18 cellular contexts compared by ENCODE assay signal in genomic region chr12:91155990-91156389, GRCh38. TPM values are rescaled to one million over a fixed set of nuclear protein-coding genes. Genes with fewer than 3 reads are reported as not detected.
"Had no signal": no experiment of that assay in that cellular context is flagged by ENCODE, and none has a peak within 500 bp of the region (broad histone marks: within the 10 kb centered on the region; RNA-seq: fewer than 3 reads in every experiment).

No MANE protein-coding gene starts in this region.

- DNase-seq: activated CD4-positive, CD25-positive, alpha-beta regulatory T cell treated with anti-CD3 and anti-CD28 coated beads, Interleukin-2, amount 50 U/mL, for 72 hours; activated gamma-delta T cell treated with Interleukin-2 at 50 U/mL for 16 hours; amygdala; central memory CD4-positive, alpha-beta T cell; endodermal cell; erythroblast; heart left ventricle; left lung; mucosa of descending colon; naive thymus-derived CD4-positive, alpha-beta T cell; pancreas; sigmoid colon; stimulated activated naive CD4-positive, alpha-beta T cell had no signal

- H3K9ac ChIP-seq: neural progenitor cell had no signal

- H3K27me3 Mint-ChIP-seq: brain had no signal

- H3K36me3 ChIP-seq: neural progenitor cell, pancreas had no signal

- H3K4me3 Mint-ChIP-seq: brain; endodermal cell; naive thymus-derived CD4-positive, alpha-beta T cell; neural progenitor cell; T-helper 1 cell treated with Interleukin-12 subunit alpha and Interleukin-12 subunit beta and Interleukin-4 antibody, amounts not matched to agents 30 μg/mL and 1 μg/mL, for 36 hours had no signal

- H3K4me1 ChIP-seq: gastroesophageal sphincter, left lung, neural progenitor cell, pancreas had no signal

- H3K9me3 ChIP-seq: gastroesophageal sphincter, left lung, mucosa of descending colon, pancreas, sigmoid colon had no signal

- H3K27ac Mint-ChIP-seq: activated naive CD4-positive, alpha-beta T cell treated with anti-CD3 and anti-CD28 coated beads, Interleukin-2, amount 50 U/mL, for 72 hours; brain; endodermal cell; naive thymus-derived CD4-positive, alpha-beta T cell; neural progenitor cell; T-helper 1 cell treated with Interleukin-12 subunit alpha and Interleukin-12 subunit beta and Interleukin-4 antibody, amounts not matched to agents 30 μg/mL and 1 μg/mL, for 36 hours had no signal

- H3K27me3 ChIP-seq: gastroesophageal sphincter, heart left ventricle, left lung, neural progenitor cell, pancreas, sigmoid colon had no signal

- H3K4me1 Mint-ChIP-seq: endodermal cell; naive thymus-derived CD4-positive, alpha-beta T cell had no signal

- H3K4me3 ChIP-seq: gastroesophageal sphincter, heart left ventricle, left lung, mucosa of descending colon, neural progenitor cell, pancreas, sigmoid colon had no signal

- H2AFZ ChIP-seq: neural progenitor cell had no signal

- ATAC-seq: activated naive CD4-positive, alpha-beta T cell treated with anti-CD3 and anti-CD28 coated beads, Interleukin-2, amount 50 U/mL, for 72 hours; gastroesophageal sphincter; heart left ventricle; left lung; mucosa of descending colon; naive thymus-derived CD4-positive, alpha-beta T cell; pancreas had no signal

- H3K27ac ChIP-seq: gastroesophageal sphincter, left lung, neural progenitor cell, pancreas, sigmoid colon had no signal

- H3K4me2 ChIP-seq: neural progenitor cell had no signal

- H3K9me3 Mint-ChIP-seq: activated naive CD4-positive, alpha-beta T cell treated with anti-CD3 and anti-CD28 coated beads, Interleukin-2, amount 50 U/mL, for 72 hours; endodermal cell; neural progenitor cell; T-helper 1 cell treated with Interleukin-12 subunit alpha and Interleukin-12 subunit beta and Interleukin-4 antibody, amounts not matched to agents 30 μg/mL and 1 μg/mL, for 36 hours had no signal

- H3K36me3 Mint-ChIP-seq: activated naive CD4-positive, alpha-beta T cell treated with anti-CD3 and anti-CD28 coated beads, Interleukin-2, amount 50 U/mL, for 72 hours; naive thymus-derived CD4-positive, alpha-beta T cell; neural progenitor cell had no signal

RNA-seq across cellular contexts. Expression of gene DCN, which starts 26.6 kb away (rescaled TPM):
- total RNA-seq: activated naive CD4-positive, alpha-beta T cell treated with anti-CD3 and anti-CD28 coated beads, Interleukin-2, amount 50 U/mL, for 72 hours; endodermal cell had no signal
- polyA plus RNA-seq: naive thymus-derived CD4-positive, alpha-beta T cell had no signal

RNA-seq across cellular contexts. Expression of gene LUM, which starts 44.7 kb away (rescaled TPM):
- total RNA-seq: activated naive CD4-positive, alpha-beta T cell treated with anti-CD3 and anti-CD28 coated beads, Interleukin-2, amount 50 U/mL, for 72 hours had no signal
- polyA plus RNA-seq: naive thymus-derived CD4-positive, alpha-beta T cell had no signal
